1 cellular context compared by ENCODE assay signal in the genomic region with DNA sequence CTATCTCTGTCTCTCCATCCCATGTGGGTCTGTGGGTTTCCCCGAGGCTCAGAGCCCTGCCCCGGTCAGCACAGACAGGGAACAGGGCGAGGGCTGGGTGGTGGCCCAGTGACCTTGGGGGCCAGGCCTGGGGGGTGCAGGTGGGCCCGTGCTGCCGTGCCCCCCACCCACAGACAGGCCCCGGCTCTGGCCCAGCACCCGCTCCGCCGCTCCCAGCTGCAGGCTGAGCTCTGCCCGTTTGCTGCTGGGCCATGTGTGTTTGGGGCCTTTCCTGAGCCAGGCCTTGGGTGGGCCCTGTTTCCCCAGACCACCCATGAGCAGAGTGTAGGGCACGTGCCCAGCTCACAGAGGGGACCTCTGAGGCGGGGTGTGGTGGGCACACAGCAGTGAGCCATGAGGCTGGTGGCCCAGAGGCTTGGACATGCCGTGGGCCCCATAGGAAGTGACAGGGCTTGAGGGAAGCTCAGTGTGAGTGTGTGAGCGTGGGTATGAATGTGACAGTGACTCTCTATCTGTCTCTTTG.
TF ChIP-seq lines count a peak whose summit lies in the region.

No MANE protein-coding gene starts in this region.

TF ChIP-seq in GM12878, 131 proteins besides CTCF, POLR2A, EP300 and RAD21 (continued from another document and continues in another):
- TF ChIP-seq, protein P1, sequence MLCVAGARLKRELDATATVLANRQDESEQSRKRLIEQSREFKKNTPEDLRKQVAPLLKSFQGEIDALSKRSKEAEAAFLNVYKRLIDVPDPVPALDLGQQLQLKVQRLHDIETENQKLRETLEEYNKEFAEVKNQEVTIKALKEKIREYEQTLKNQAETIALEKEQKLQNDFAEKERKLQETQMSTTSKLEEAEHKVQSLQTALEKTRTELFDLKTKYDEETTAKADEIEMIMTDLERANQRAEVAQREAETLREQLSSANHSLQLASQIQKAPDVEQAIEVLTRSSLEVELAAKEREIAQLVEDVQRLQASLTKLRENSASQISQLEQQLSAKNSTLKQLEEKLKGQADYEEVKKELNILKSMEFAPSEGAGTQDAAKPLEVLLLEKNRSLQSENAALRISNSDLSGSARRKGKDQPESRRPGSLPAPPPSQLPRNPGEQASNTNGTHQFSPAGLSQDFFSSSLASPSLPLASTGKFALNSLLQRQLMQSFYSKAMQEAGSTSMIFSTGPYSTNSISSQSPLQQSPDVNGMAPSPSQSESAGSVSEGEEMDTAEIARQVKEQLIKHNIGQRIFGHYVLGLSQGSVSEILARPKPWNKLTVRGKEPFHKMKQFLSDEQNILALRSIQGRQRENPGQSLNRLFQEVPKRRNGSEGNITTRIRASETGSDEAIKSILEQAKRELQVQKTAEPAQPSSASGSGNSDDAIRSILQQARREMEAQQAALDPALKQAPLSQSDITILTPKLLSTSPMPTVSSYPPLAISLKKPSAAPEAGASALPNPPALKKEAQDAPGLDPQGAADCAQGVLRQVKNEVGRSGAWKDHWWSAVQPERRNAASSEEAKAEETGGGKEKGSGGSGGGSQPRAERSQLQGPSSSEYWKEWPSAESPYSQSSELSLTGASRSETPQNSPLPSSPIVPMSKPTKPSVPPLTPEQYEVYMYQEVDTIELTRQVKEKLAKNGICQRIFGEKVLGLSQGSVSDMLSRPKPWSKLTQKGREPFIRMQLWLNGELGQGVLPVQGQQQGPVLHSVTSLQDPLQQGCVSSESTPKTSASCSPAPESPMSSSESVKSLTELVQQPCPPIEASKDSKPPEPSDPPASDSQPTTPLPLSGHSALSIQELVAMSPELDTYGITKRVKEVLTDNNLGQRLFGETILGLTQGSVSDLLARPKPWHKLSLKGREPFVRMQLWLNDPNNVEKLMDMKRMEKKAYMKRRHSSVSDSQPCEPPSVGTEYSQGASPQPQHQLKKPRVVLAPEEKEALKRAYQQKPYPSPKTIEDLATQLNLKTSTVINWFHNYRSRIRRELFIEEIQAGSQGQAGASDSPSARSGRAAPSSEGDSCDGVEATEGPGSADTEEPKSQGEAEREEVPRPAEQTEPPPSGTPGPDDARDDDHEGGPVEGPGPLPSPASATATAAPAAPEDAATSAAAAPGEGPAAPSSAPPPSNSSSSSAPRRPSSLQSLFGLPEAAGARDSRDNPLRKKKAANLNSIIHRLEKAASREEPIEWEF (IDR thresholded peaks at IDR 0.05; ENCODE audit: insufficient replicate concordance, low read depth, low read length), result no peak
- TF ChIP-seq RUNX3 (IDR thresholded peaks at IDR 0.05; ENCODE audit: low read length) (peak; percentile 10; the same call in 1 of the 2 replicates), SREBF1 (IDR thresholded peaks at IDR 0.05; ENCODE audit: low read length) (no peak), LARP7 (IDR thresholded peaks at IDR 0.05) (peak; percentile 39; the same call in 1 of the 2 replicates), MAX (IDR thresholded peaks at IDR 0.05; ENCODE audit: low read depth, low read length) (no peak), MYC (IDR thresholded peaks at IDR 0.05; ENCODE audit: insufficient read depth, insufficient read length, insufficient replicate concordance, low read length, severe bottlenecking) (no peak), YY1 (IDR thresholded peaks at IDR 0.05; ENCODE audit: low read depth, low read length) (no peak), EGR1 (IDR thresholded peaks at IDR 0.05; ENCODE audit: borderline replicate concordance in 1 of 2, low read depth in 2 of 2, low read length in 2 of 2) (no peak), NR2C2 (IDR thresholded peaks at IDR 0.05; ENCODE audit: borderline replicate concordance, control insufficient read depth, insufficient read length, low read depth) (no peak), SREBF2 (IDR thresholded peaks at IDR 0.05; ENCODE audit: low read length) (no peak), PAX5 (IDR thresholded peaks at IDR 0.05; ENCODE audit: borderline replicate concordance, low read depth, low read length) (no peak), IRF4 (IDR thresholded peaks at IDR 0.05; ENCODE audit: low read depth, low read length) (no peak), NRF1 (conservative IDR thresholded peaks at IDR 0.05; ENCODE audit: low read depth, low read length) (no peak), NFXL1 (IDR thresholded peaks at IDR 0.05; ENCODE audit: borderline replicate concordance) (no peak), CREM (IDR thresholded peaks at IDR 0.05; ENCODE audit: low read depth) (0 out of 2 replicates have a peak, but pooled peaks have one; percentile 25), BCL11A (IDR thresholded peaks at IDR 0.05; ENCODE audit: low read depth, low read length) (no peak), PRDM15 (CRISPR knock-in tag; IDR thresholded peaks at IDR 0.05) (no peak), RCOR1 (conservative IDR thresholded peaks at IDR 0.05; ENCODE audit: low read depth, low read length) (no peak), CBX5 (IDR thresholded peaks at IDR 0.05; ENCODE audit: low read depth) (no peak), E2F4 (IDR thresholded peaks at IDR 0.05; ENCODE audit: low read depth, low read length) (no peak), TCF7 (IDR thresholded peaks at IDR 0.05; ENCODE audit: borderline replicate concordance) (no peak), ASH2L (IDR thresholded peaks at IDR 0.05; ENCODE audit: borderline replicate concordance, low read depth) (no peak), KDM1A (IDR thresholded peaks at IDR 0.05; ENCODE audit: borderline replicate concordance) (no peak), TCF12 (IDR thresholded peaks at IDR 0.05; ENCODE audit: low read depth, low read length) (no peak), ZNF217 (IDR thresholded peaks at IDR 0.05) (no peak), CHD4 (IDR thresholded peaks at IDR 0.05) (no peak), SP1 (IDR thresholded peaks at IDR 0.05; ENCODE audit: low read depth, low read length) (no peak), POLR2AphosphoS2 (IDR thresholded peaks at IDR 0.05; ENCODE audit: low read depth, low read length) (no peak), HDGF (IDR thresholded peaks at IDR 0.05) (no peak), NR2C1 (IDR thresholded peaks at IDR 0.05) (no peak), GABPA (IDR thresholded peaks at IDR 0.05; ENCODE audit: low read depth) (no peak), POLR2AphosphoS5 (IDR thresholded peaks at IDR 0.05; ENCODE audit: low read length) (peak; percentile 38; the same call in 1 of the 2 replicates)
- TF ChIP-seq, protein P2, sequence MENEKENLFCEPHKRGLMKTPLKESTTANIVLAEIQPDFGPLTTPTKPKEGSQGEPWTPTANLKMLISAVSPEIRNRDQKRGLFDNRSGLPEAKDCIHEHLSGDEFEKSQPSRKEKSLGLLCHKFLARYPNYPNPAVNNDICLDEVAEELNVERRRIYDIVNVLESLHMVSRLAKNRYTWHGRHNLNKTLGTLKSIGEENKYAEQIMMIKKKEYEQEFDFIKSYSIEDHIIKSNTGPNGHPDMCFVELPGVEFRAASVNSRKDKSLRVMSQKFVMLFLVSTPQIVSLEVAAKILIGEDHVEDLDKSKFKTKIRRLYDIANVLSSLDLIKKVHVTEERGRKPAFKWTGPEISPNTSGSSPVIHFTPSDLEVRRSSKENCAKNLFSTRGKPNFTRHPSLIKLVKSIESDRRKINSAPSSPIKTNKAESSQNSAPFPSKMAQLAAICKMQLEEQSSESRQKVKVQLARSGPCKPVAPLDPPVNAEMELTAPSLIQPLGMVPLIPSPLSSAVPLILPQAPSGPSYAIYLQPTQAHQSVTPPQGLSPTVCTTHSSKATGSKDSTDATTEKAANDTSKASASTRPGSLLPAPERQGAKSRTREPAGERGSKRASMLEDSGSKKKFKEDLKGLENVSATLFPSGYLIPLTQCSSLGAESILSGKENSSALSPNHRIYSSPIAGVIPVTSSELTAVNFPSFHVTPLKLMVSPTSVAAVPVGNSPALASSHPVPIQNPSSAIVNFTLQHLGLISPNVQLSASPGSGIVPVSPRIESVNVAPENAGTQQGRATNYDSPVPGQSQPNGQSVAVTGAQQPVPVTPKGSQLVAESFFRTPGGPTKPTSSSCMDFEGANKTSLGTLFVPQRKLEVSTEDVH (IDR thresholded peaks at IDR 0.05; ENCODE audit: low read depth, partially characterized antibody), result no peak
- TF ChIP-seq, protein P3, sequence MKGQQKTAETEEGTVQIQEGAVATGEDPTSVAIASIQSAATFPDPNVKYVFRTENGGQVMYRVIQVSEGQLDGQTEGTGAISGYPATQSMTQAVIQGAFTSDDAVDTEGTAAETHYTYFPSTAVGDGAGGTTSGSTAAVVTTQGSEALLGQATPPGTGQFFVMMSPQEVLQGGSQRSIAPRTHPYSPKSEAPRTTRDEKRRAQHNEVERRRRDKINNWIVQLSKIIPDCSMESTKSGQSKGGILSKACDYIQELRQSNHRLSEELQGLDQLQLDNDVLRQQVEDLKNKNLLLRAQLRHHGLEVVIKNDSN (IDR thresholded peaks at IDR 0.05; ENCODE audit: borderline replicate concordance, extremely low read length, insufficient read depth, low read depth, low read length), result no peak
- TF ChIP-seq, protein P4, sequence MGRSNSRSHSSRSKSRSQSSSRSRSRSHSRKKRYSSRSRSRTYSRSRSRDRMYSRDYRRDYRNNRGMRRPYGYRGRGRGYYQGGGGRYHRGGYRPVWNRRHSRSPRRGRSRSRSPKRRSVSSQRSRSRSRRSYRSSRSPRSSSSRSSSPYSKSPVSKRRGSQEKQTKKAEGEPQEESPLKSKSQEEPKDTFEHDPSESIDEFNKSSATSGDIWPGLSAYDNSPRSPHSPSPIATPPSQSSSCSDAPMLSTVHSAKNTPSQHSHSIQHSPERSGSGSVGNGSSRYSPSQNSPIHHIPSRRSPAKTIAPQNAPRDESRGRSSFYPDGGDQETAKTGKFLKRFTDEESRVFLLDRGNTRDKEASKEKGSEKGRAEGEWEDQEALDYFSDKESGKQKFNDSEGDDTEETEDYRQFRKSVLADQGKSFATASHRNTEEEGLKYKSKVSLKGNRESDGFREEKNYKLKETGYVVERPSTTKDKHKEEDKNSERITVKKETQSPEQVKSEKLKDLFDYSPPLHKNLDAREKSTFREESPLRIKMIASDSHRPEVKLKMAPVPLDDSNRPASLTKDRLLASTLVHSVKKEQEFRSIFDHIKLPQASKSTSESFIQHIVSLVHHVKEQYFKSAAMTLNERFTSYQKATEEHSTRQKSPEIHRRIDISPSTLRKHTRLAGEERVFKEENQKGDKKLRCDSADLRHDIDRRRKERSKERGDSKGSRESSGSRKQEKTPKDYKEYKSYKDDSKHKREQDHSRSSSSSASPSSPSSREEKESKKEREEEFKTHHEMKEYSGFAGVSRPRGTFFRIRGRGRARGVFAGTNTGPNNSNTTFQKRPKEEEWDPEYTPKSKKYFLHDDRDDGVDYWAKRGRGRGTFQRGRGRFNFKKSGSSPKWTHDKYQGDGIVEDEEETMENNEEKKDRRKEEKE (IDR thresholded peaks at IDR 0.05), result no peak
- TF ChIP-seq, protein P5, sequence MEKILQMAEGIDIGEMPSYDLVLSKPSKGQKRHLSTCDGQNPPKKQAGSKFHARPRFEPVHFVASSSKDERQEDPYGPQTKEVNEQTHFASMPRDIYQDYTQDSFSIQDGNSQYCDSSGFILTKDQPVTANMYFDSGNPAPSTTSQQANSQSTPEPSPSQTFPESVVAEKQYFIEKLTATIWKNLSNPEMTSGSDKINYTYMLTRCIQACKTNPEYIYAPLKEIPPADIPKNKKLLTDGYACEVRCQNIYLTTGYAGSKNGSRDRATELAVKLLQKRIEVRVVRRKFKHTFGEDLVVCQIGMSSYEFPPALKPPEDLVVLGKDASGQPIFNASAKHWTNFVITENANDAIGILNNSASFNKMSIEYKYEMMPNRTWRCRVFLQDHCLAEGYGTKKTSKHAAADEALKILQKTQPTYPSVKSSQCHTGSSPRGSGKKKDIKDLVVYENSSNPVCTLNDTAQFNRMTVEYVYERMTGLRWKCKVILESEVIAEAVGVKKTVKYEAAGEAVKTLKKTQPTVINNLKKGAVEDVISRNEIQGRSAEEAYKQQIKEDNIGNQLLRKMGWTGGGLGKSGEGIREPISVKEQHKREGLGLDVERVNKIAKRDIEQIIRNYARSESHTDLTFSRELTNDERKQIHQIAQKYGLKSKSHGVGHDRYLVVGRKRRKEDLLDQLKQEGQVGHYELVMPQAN (conservative IDR thresholded peaks at IDR 0.05), result no peak
- TF ChIP-seq, protein P6, sequence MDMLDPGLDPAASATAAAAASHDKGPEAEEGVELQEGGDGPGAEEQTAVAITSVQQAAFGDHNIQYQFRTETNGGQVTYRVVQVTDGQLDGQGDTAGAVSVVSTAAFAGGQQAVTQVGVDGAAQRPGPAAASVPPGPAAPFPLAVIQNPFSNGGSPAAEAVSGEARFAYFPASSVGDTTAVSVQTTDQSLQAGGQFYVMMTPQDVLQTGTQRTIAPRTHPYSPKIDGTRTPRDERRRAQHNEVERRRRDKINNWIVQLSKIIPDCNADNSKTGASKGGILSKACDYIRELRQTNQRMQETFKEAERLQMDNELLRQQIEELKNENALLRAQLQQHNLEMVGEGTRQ (IDR thresholded peaks at IDR 0.05; ENCODE audit: borderline replicate concordance, low read depth, low read length), result no peak
